Comparison of ENCODE assay signal across 11 cellular contexts in the genomic region with DNA sequence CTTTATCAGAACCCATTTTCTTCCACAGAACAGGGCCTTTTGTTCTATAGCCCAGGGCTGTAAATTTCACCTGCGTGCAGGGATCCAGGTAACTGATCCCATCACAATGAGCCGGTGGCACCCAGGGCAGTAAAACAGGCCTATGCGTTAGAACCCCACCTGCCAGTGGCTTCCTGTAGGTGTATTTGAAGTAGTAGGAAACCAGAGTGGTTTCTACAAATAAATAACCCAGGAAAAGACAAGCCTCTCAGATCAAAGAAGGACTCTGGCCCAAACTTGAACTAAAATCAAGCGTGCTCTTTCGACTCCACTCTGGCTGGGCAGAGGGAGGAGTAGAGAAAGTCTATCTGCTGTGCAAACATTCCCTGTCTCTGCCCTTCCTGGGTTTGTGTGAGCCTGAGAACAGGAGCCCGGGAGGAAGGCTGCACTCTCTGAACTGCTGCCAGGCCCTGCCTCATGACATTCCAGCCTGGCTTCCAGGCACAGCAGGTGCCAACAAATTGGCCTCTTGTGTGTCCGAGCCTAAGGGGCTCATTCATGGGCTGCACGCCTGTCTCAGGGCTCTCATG.
DNase-seq lines count a peak whose midpoint lies in the region; ATAC-seq and TF ChIP-seq lines count a peak whose summit lies in the region.
"Had no signal": no experiment of that assay in that cellular context is flagged by ENCODE, and none has a peak within 500 bp of the region (broad histone marks: within the 10 kb centered on the region; RNA-seq: fewer than 3 reads in every experiment).

No MANE protein-coding gene starts in this region.

- no peaks in the 10 kb centered on the region for H3K27me3 ChIP-seq in prostate gland (replicated peaks; ENCODE audit: insufficient read depth)

- intact Hi-C loops in prostate gland (cut with DNase I): no loop called here

- WGBS in prostate gland: 18% methylated on average over 8 of the region's 8 CpGs

- TF ChIP-seq CTCF in fibroblast of the aortic adventitia (IDR thresholded peaks at IDR 0.05; ENCODE audit: insufficient read depth, low read length) (no peak), prostate gland (IDR thresholded peaks at IDR 0.05) (no peak)

- H3K4me3 ChIP-seq in fibroblast of the aortic adventitia (ENCODE audit: low read depth, low read length) (no peak overlapping the region), prostate gland (no peak overlapping the region)

- no peaks in the 10 kb centered on the region for H3K9me3 ChIP-seq in prostate gland

- ATAC-seq in GM18867 (IDR thresholded peaks at IDR 0.05; ENCODE audit: unreplicated experiment): no peak
- no peak for ATAC-seq in GM21381 (IDR thresholded peaks at IDR 0.05; ENCODE audit: unreplicated experiment)
- ATAC-seq: stimulated activated memory B cell treated with anti-CD40 and anti-IgM and Interleukin-4, amounts not matched to agents 10 μg/mL and 1 μg/mL and 100 μg/mL, for 72 hours had no signal

- H3K36me3 ChIP-seq in prostate gland: no peaks in the 10 kb centered on the region

- H3K4me1 ChIP-seq in prostate gland (replicated peaks): peaks cover 6% of the 10 kb centered on the region

- DNase-seq in GM03348 (ENCODE audit: low spot score): peak; percentile 39
- peak; percentile 70 for DNase-seq in NCI-H446 treated with DMSO at 0.1 percent for 48 hours (lab: John Stamatoyannopoulos, UW)
- peak; percentile 70 for DNase-seq in fibroblast of the aortic adventitia (ENCODE audit: low read depth)
- peak; percentile 74 for DNase-seq in prostate gland (ENCODE audit: low spot score)
- no peak for DNase-seq in stimulated activated CD4-positive, alpha-beta T cell treated with anti-CD3 and anti-CD28 coated beads, Interleukin-2, amount 100 ng/mL, for 48 hours
- no peak for DNase-seq in RKO (ENCODE audit: low spot score)
- DNase-seq: NCI-H82, occipital lobe had no signal

- no peak for TF ChIP-seq POLR2A in prostate gland (IDR thresholded peaks at IDR 0.05)

- H3K27ac ChIP-seq in prostate gland: peak overlapping the region; percentile 38 to 45

Comparison
In these comparisons a context has a peak if more than half of its experiments do, and no peak if none do; other contexts are left out.
1. DNase-seq: peak in GM03348 (single experiment), NCI-H446 treated with DMSO at 0.1 percent for 48 hours (single experiment), fibroblast of the aortic adventitia (single experiment) and prostate gland (single experiment); none in stimulated activated CD4-positive, alpha-beta T cell treated with anti-CD3 and anti-CD28 coated beads, Interleukin-2, amount 100 ng/mL, for 48 hours (0 of 2) and RKO (single experiment).